In the genomic region with DNA sequence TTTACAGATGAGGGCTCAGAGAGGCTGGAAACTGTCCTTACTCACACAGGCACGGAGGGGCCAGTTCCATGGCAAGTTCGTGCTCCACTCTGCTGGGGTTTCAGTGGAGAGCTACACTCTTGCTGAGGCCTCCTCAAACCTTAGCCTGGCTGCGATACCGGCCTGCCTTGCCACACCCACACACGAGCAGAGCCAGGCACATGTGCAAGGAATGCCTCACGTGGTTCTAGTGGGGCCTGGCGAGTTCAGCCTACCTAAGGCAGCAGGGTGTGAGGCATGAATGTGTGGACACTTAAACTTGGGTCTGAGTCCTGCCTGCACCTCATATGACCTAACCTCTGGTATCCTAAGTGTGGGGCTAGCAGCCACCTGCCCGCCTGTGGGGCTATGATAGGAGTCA, we compare ENCODE assay signal across 1 cellular context.
TF ChIP-seq lines count a peak whose summit lies in the region.

No MANE protein-coding gene starts in this region.

TF ChIP-seq in HepG2, 621 proteins besides CTCF, POLR2A, EP300 and RAD21 (continued from another document):
- TF ChIP-seq, protein P1, sequence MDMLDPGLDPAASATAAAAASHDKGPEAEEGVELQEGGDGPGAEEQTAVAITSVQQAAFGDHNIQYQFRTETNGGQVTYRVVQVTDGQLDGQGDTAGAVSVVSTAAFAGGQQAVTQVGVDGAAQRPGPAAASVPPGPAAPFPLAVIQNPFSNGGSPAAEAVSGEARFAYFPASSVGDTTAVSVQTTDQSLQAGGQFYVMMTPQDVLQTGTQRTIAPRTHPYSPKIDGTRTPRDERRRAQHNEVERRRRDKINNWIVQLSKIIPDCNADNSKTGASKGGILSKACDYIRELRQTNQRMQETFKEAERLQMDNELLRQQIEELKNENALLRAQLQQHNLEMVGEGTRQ (IDR thresholded peaks at IDR 0.05; ENCODE audit: low read depth, low read length), result 0 out of 2 replicates have a peak, but pooled peaks have one; percentile 9
- TF ChIP-seq, protein P1 (CRISPR knock-in tag; IDR thresholded peaks at IDR 0.05; ENCODE audit: borderline replicate concordance), result no peak
- TF ChIP-seq ZNF749 (CRISPR knock-in tag; IDR thresholded peaks at IDR 0.05; ENCODE audit: borderline replicate concordance), result no peak
